8 cellular contexts compared by ENCODE assay signal in genomic region chr11:75450826-75451783, GRCh38. TPM values are rescaled to one million over a fixed set of nuclear protein-coding genes. Genes with fewer than 3 reads are reported as not detected.
A peak's percentile ranks its signal among the peaks of the same experiment; 100 is the strongest.
DNase-seq lines count a peak whose midpoint lies in the region; ATAC-seq and TF ChIP-seq lines count a peak whose summit lies in the region.

No MANE protein-coding gene starts in this region.

- no peaks in the 10 kb centered on the region for H3K36me3 ChIP-seq in SK-N-SH (replicated peaks in 1 of 2; ENCODE audit: control insufficient read depth in 1 of 2, insufficient read depth in 2 of 2, low read length in 1 of 2)

- H3K4me1 ChIP-seq in SK-N-SH (ENCODE audit: control insufficient read depth in 1 of 2, insufficient read depth in 2 of 2, low read depth in 1 of 2, low read length in 1 of 2): no peaks in the 10 kb centered on the region

- H3K9ac ChIP-seq in SK-N-SH: no peak overlapping the region

- DNase-seq in SK-N-SH: peak; percentile 68
- peak; percentile 64 for DNase-seq in activated CD4-positive, alpha-beta T cell treated with anti-CD3 and anti-CD28 coated beads for 48 hours
- DNase-seq in fibroblast of pulmonary artery (ENCODE audit: low read depth): no peak
- peak; percentile 33 to 34 for DNase-seq in stimulated activated naive CD8-positive, alpha-beta T cell treated with anti-CD3 and anti-CD28 coated beads, Interleukin-15, amount 100 ng/mL, for 72 hours
- no peak for DNase-seq in anterior cingulate cortex (lab: John Stamatoyannopoulos, UW)

- H4K20me1 ChIP-seq in SK-N-SH (ENCODE audit: insufficient read depth): no peaks in the 10 kb centered on the region

- no peaks in the 10 kb centered on the region for H3K79me2 ChIP-seq in SK-N-SH (ENCODE audit: insufficient read depth)

- H3K4me3 Mint-ChIP-seq in stimulated activated naive CD8-positive, alpha-beta T cell treated with anti-CD3 and anti-CD28 coated beads, Interleukin-15, amount 100 ng/mL, for 72 hours: no peak overlapping the region

- ATAC-seq in SK-N-SH treated with all-trans-retinoic acid at 6 μM for 48 hours (no peak), GM18861 (IDR thresholded peaks at IDR 0.05; ENCODE audit: unreplicated experiment) (no peak), GM21526 (IDR thresholded peaks at IDR 0.05; ENCODE audit: low FRiP score, unreplicated experiment) (no peak)
- ATAC-seq in stimulated activated naive CD8-positive, alpha-beta T cell treated with anti-CD3 and anti-CD28 coated beads, Interleukin-15, amount 100 ng/mL, for 72 hours: no peak

- no peaks in the 10 kb centered on the region for H3K4me1 Mint-ChIP-seq in stimulated activated naive CD8-positive, alpha-beta T cell treated with anti-CD3 and anti-CD28 coated beads, Interleukin-15, amount 100 ng/mL, for 72 hours

- no peaks in the 10 kb centered on the region for H3F3A ChIP-seq in SK-N-SH (replicated peaks; ENCODE audit: insufficient read depth)

- TF ChIP-seq CTCF in SK-N-SH (IDR thresholded peaks at IDR 0.05) (peak; percentile 58), fibroblast of pulmonary artery (IDR thresholded peaks at IDR 0.05; ENCODE audit: low read length, missing control alignments) (peak; percentile 50)

- H3K9me3 Mint-ChIP-seq in stimulated activated naive CD8-positive, alpha-beta T cell treated with anti-CD3 and anti-CD28 coated beads, Interleukin-15, amount 100 ng/mL, for 72 hours: no peaks in the 10 kb centered on the region

- H3K4me2 ChIP-seq in SK-N-SH: no peak overlapping the region

- H3K4me3 ChIP-seq in SK-N-SH (ENCODE audit: low read depth in 2 of 2, low read length in 1 of 2) (no peak overlapping the region), fibroblast of pulmonary artery (replicated peaks; ENCODE audit: low read depth, low read length) (no peak overlapping the region)

- no peak overlapping the region for H3K27ac ChIP-seq in SK-N-SH (ENCODE audit: low read depth in 2 of 2, low read length in 1 of 2)

- no peaks in the 10 kb centered on the region for H3K27me3 ChIP-seq in SK-N-SH (ENCODE audit: insufficient read depth)

- POLR2A ChIA-PET in SK-N-SH (lab: Yijun Ruan, JAX): no interaction called here

- no peak overlapping the region for H2AFZ ChIP-seq in SK-N-SH (ENCODE audit: low read depth)

- no peaks in the 10 kb centered on the region for H3K9me2 ChIP-seq in SK-N-SH

- TF ChIP-seq RAD21 in SK-N-SH (IDR thresholded peaks at IDR 0.05; ENCODE audit: low read length): no peak

- no peaks in the 10 kb centered on the region for H3K9me3 ChIP-seq in SK-N-SH

- no peaks in the 10 kb centered on the region for H3K27me3 Mint-ChIP-seq in stimulated activated naive CD8-positive, alpha-beta T cell treated with anti-CD3 and anti-CD28 coated beads, Interleukin-15, amount 100 ng/mL, for 72 hours

- TF ChIP-seq EP300 in SK-N-SH (IDR thresholded peaks at IDR 0.05; ENCODE audit: borderline replicate concordance in 1 of 2, low read depth in 1 of 2, low read length in 1 of 2): no peak

- no peak overlapping the region for H3K27ac Mint-ChIP-seq in stimulated activated naive CD8-positive, alpha-beta T cell treated with anti-CD3 and anti-CD28 coated beads, Interleukin-15, amount 100 ng/mL, for 72 hours

- WGBS in SK-N-SH (ENCODE audit: low lambda C conversion rate): 89% methylated on average over 39 of the region's 46 CpGs

- CTCF ChIA-PET in SK-N-SH (lab: Yijun Ruan, JAX): interaction anchor here (0.5 to 5.5 kb wide), 17 partner anchors 10 to 91 kb away, joined by 3 to 44 read pairs (median 4); partner anchors contain the start of gene GDPD5

TF ChIP-seq in SK-N-SH, 30 proteins besides CTCF, POLR2A, EP300 and RAD21:
- no peak for TF ChIP-seq NFIC (IDR thresholded peaks at IDR 0.05; ENCODE audit: borderline replicate concordance)
- TF ChIP-seq FOXM1 (IDR thresholded peaks at IDR 0.05; ENCODE audit: low read depth): no peak
- no peak for TF ChIP-seq RCOR1 (IDR thresholded peaks at IDR 0.05; ENCODE audit: low read length)
- TF ChIP-seq TAF1 (IDR thresholded peaks at IDR 0.05; ENCODE audit: borderline replicate concordance, low read depth, low read length): no peak
- no peak for TF ChIP-seq SIN3A (IDR thresholded peaks at IDR 0.05; ENCODE audit: borderline replicate concordance, low read depth, low read length)
- TF ChIP-seq YY1 (IDR thresholded peaks at IDR 0.05; ENCODE audit: low read depth): no peak
- no peak for TF ChIP-seq GABPA (IDR thresholded peaks at IDR 0.05; ENCODE audit: low read depth)

TF ChIP-seq in SK-N-SH treated with all-trans-retinoic acid at 6 μM for 48 hours, 23 proteins besides CTCF, POLR2A, EP300 and RAD21:
- TF ChIP-seq PATZ1 (CRISPR knock-in tag; IDR thresholded peaks at IDR 0.05; ENCODE audit: borderline replicate concordance) (no peak), POU6F1 (CRISPR knock-in tag; IDR thresholded peaks at IDR 0.05; ENCODE audit: borderline replicate concordance, low read depth) (no peak), ISL1 (CRISPR knock-in tag; IDR thresholded peaks at IDR 0.05) (no peak), ZC3H10 (CRISPR knock-in tag; IDR thresholded peaks at IDR 0.05) (no peak), OSR1 (CRISPR knock-in tag; IDR thresholded peaks at IDR 0.05) (no peak)

RNA-seq across cellular contexts. Expression of gene KLHL35, which starts 18.1 kb away (rescaled TPM):
- 1.7 and 2.0 TPM in 2 replicates for polyA plus RNA-seq in SK-N-SH (2012; rRNA removed)
- 0.75 and 1.3 TPM in 2 replicates for polyA plus RNA-seq in SK-N-SH (2012; cell fraction: cytosol; rRNA removed)
- polyA plus RNA-seq in SK-N-SH (2012; cell fraction: nucleus; rRNA removed): 3.9 and 4.9 TPM in 2 replicates

RNA-seq across cellular contexts. Expression of gene RPS3, which starts 51.8 kb away (rescaled TPM):
- polyA plus RNA-seq in SK-N-SH (2012; rRNA removed): 4,220 and 4,540 TPM in 2 replicates
- polyA plus RNA-seq in SK-N-SH (2012; cell fraction: cytosol; rRNA removed): 4,994 and 6,484 TPM in 2 replicates
- polyA plus RNA-seq in SK-N-SH (2012; cell fraction: nucleus; rRNA removed): 1,010 and 1,542 TPM in 2 replicates

Comparison
In these comparisons a context has a peak if more than half of its experiments do, and no peak if none do; other contexts are left out.
1. DNase-seq: peak in SK-N-SH (single experiment), activated CD4-positive, alpha-beta T cell treated with anti-CD3 and anti-CD28 coated beads for 48 hours (single experiment) and stimulated activated naive CD8-positive, alpha-beta T cell treated with anti-CD3 and anti-CD28 coated beads, Interleukin-15, amount 100 ng/mL, for 72 hours (2 of 2); none in fibroblast of pulmonary artery (single experiment) and anterior cingulate cortex (0 of 58).